Comparison of ENCODE assay signal across 15 cellular contexts in genomic region chr9:134436356-134436717, GRCh38.
DNase-seq lines count a peak whose midpoint lies in the region; ATAC-seq and TF ChIP-seq lines count a peak whose summit lies in the region.
"Had no signal": no experiment of that assay in that cellular context is flagged by ENCODE, and none has a peak within 500 bp of the region (broad histone marks: within the 10 kb centered on the region; RNA-seq: fewer than 3 reads in every experiment).

No MANE protein-coding gene starts in this region.

- peak overlapping the region; percentile 59 for H4K91ac ChIP-seq in mesenchymal stem cell (ENCODE audit: low read length)

- no peak overlapping the region for H3K23ac ChIP-seq in mesenchymal stem cell (ENCODE audit: low read length in 2 of 2)

- H3K36me3 ChIP-seq in mesenchymal stem cell (ENCODE audit: control insufficient read depth in 1 of 2, insufficient read depth in 2 of 2, low read depth in 1 of 2, low read length in 2 of 2) (peaks cover 33 to 58% of the 10 kb centered on the region in 2 experiments), stomach smooth muscle (ENCODE audit: control insufficient read depth in 2 of 2, insufficient read depth in 2 of 2, low read length in 2 of 2) (peaks cover 9 to 10% of the 10 kb centered on the region in 2 donors), Caco-2 (ENCODE audit: control insufficient read depth, insufficient read depth, low read length) (peaks cover 3% of the 10 kb centered on the region)

- peak overlapping the region in 1 of 2 experiments; percentile 23 for H2BK12ac ChIP-seq in mesenchymal stem cell (ENCODE audit: low read length in 2 of 2)

- peak overlapping the region; percentile 37 for H2BK120ac ChIP-seq in mesenchymal stem cell (ENCODE audit: low read depth, low read length)

- peaks cover 56% of the 10 kb centered on the region for H3K4me1 ChIP-seq in mesenchymal stem cell (ENCODE audit: control insufficient read depth, insufficient read depth, low read depth, low read length)
- H3K4me1 ChIP-seq in stomach smooth muscle (ENCODE audit: control insufficient read depth, insufficient read depth, low read length): peaks cover 79% of the 10 kb centered on the region
- H3K4me1 ChIP-seq in Caco-2: no peaks in the 10 kb centered on the region

- H3K18ac ChIP-seq in mesenchymal stem cell (ENCODE audit: low read depth in 1 of 2, low read length in 2 of 2): peak overlapping the region; percentile 25 to 50

- peak overlapping the region; percentile 87 for H2AK5ac ChIP-seq in mesenchymal stem cell (ENCODE audit: low read length, severe bottlenecking)

- H3K27me3 ChIP-seq in mesenchymal stem cell (ENCODE audit: control insufficient read depth in 1 of 2, insufficient read depth in 1 of 2, low read length in 2 of 2): peaks cover 0 to 3% of the 10 kb centered on the region in 2 experiments
- no peaks in the 10 kb centered on the region for H3K27me3 ChIP-seq in stomach smooth muscle (ENCODE audit: control insufficient read depth in 1 of 2, insufficient read depth in 2 of 2, low read length in 2 of 2)
- no peaks in the 10 kb centered on the region for H3K27me3 ChIP-seq in Caco-2 (replicated peaks; ENCODE audit: control insufficient read depth, insufficient read depth, low read length)
- H3K27me3 ChIP-seq: BLaER1 treated with 17β-estradiol and CSF1 and Interleukin-3, amounts not matched to agents 10 nM and 100 nM; pancreas had no signal

- H3K9me3 ChIP-seq in mesenchymal stem cell (ENCODE audit: control insufficient read depth, low read length) (no peaks in the 10 kb centered on the region), stomach smooth muscle (ENCODE audit: control insufficient read depth in 2 of 2, low read length in 2 of 2) (no peaks in the 10 kb centered on the region), Caco-2 (no peaks in the 10 kb centered on the region)
- H3K9me3 ChIP-seq: BLaER1 treated with 17β-estradiol and CSF1 and Interleukin-3, amounts not matched to agents 10 nM and 100 nM; pancreas had no signal

- no peak overlapping the region for H2BK5ac ChIP-seq in mesenchymal stem cell (ENCODE audit: low read depth, low read length, poor library complexity, severe bottlenecking)

- BruUV-seq in Caco-2 (replicated peaks; lab: Mats Ljungman, UMichigan): no TSS peak

- peaks cover 9% of the 10 kb centered on the region for H3K79me1 ChIP-seq in mesenchymal stem cell (replicated peaks; ENCODE audit: low read length, poor library complexity, severe bottlenecking)

- H2BK15ac ChIP-seq in mesenchymal stem cell (ENCODE audit: low read depth, poor library complexity, severe bottlenecking): peak overlapping the region; percentile 6

- DNase-seq in RWPE1 (ENCODE audit: low spot score): no peak
- DNase-seq in caudate nucleus (lab: John Stamatoyannopoulos, UW): peak in 2 of 61 donors; percentile 35 to 38
- no peak for DNase-seq in mesenchymal stem cell
- DNase-seq in NCI-H2227 (lab: John Stamatoyannopoulos, UW; ENCODE audit: unreplicated experiment): no peak
- no peak for DNase-seq in iPS-NIHi7 (ENCODE audit: extremely low spot score)
- no peak for DNase-seq in Caco-2
- DNase-seq: activated CD8-positive, alpha-beta memory T cell treated with anti-CD3 and anti-CD28 coated beads, Interleukin-2, amount 10 ng/mL, durations not matched to agents 7 days and 5 days; NCI-H1092; NCI-H226; pancreas had no signal

- no peak for TF ChIP-seq CTCF in RWPE1 (conservative IDR thresholded peaks at IDR 0.05; ENCODE audit: low read depth)
- TF ChIP-seq CTCF in Caco-2 (IDR thresholded peaks at IDR 0.05; ENCODE audit: insufficient read depth in 1 of 2, low read depth in 1 of 2, low read length in 1 of 2, severe bottlenecking in 1 of 2, unreplicated experiment in 1 of 2): no peak

- 92% methylated on average over 12 of the region's 12 CpGs for WGBS in mesenchymal stem cell

- peaks cover 58% of the 10 kb centered on the region for H3K36me3 Mint-ChIP-seq in Caco-2 (ENCODE audit: insufficient read depth, unreplicated experiment)
- H3K36me3 Mint-ChIP-seq: activated CD8-positive, alpha-beta memory T cell treated with anti-CD3 and anti-CD28 coated beads, Interleukin-2, amount 10 ng/mL, durations not matched to agents 7 days and 5 days; activated naive CD4-positive, alpha-beta T cell treated with anti-CD3 and anti-CD28 coated beads, Interleukin-2, amount 50 U/mL, for 72 hours had no signal

- H3K27ac ChIP-seq in RWPE1 (peak overlapping the region; percentile 100), caudate nucleus (ENCODE audit: low read depth, low read length) (peak overlapping the region; percentile 96), mesenchymal stem cell (ENCODE audit: low read length, poor library complexity, severe bottlenecking) (no peak overlapping the region), stomach smooth muscle (ENCODE audit: low read length) (peak overlapping the region; percentile 94)
- H3K27ac ChIP-seq: BLaER1 treated with 17β-estradiol and CSF1 and Interleukin-3, amounts not matched to agents 10 nM and 100 nM had no signal

- POLR2A ChIA-PET in RWPE1 (lab: Yijun Ruan, JAX; ENCODE audit: low non-redundant PET): no interaction called here
- POLR2A ChIA-PET in Caco-2 (lab: Charles Lee): no interaction called here

- no peak overlapping the region for H3K4me3 Mint-ChIP-seq in Caco-2 (ENCODE audit: unreplicated experiment)
- H3K4me3 Mint-ChIP-seq: activated CD8-positive, alpha-beta memory T cell treated with anti-CD3 and anti-CD28 coated beads, Interleukin-2, amount 10 ng/mL, durations not matched to agents 7 days and 5 days had no signal

- H3K4ac ChIP-seq in mesenchymal stem cell (ENCODE audit: low read depth in 1 of 2, low read length in 2 of 2): peak overlapping the region in 1 of 2 experiments; percentile 16

- H3K27ac Mint-ChIP-seq in Caco-2 (ENCODE audit: unreplicated experiment): no peak overlapping the region
- H3K27ac Mint-ChIP-seq: activated CD8-positive, alpha-beta memory T cell treated with anti-CD3 and anti-CD28 coated beads, Interleukin-2, amount 10 ng/mL, durations not matched to agents 7 days and 5 days had no signal

- H4K8ac ChIP-seq in mesenchymal stem cell (ENCODE audit: low read length): no peak overlapping the region

- no peak overlapping the region for H3K14ac ChIP-seq in mesenchymal stem cell (ENCODE audit: low read length in 2 of 2)

- intact Hi-C loops in Caco-2 (cut with micrococcal nuclease; ENCODE audit: unreplicated experiment): no loop called here

- no peaks in the 10 kb centered on the region for H3K9me3 Mint-ChIP-seq in Caco-2 (ENCODE audit: unreplicated experiment)
- H3K9me3 Mint-ChIP-seq: activated naive CD4-positive, alpha-beta T cell treated with anti-CD3 and anti-CD28 coated beads, Interleukin-2, amount 50 U/mL, for 72 hours had no signal

- H3K4me2 ChIP-seq in mesenchymal stem cell (ENCODE audit: low read length, poor library complexity, severe bottlenecking): no peak overlapping the region

- H2AFZ ChIP-seq in mesenchymal stem cell (ENCODE audit: low read depth, low read length): no peak overlapping the region

- H3K4me1 Mint-ChIP-seq in Caco-2 (ENCODE audit: low read depth, unreplicated experiment): no peaks in the 10 kb centered on the region
- H3K4me1 Mint-ChIP-seq: activated CD8-positive, alpha-beta memory T cell treated with anti-CD3 and anti-CD28 coated beads, Interleukin-2, amount 10 ng/mL, durations not matched to agents 7 days and 5 days had no signal

- CTCF ChIA-PET in RWPE1 (lab: Yijun Ruan, JAX) (interaction anchor here (0.6 to 2.7 kb wide), 4 partner anchors 16 to 1932 kb away, joined by 3 to 10 read pairs (median 3); no protein-coding TSS in a partner anchor), Caco-2 (lab: Charles Lee) (no interaction called here)

- no peak overlapping the region for H3K4me3 ChIP-seq in mesenchymal stem cell (ENCODE audit: insufficient read depth in 1 of 2, low read depth in 1 of 2, low read length in 2 of 2)
- peak overlapping the region in 1 of 2 donors; percentile 20 for H3K4me3 ChIP-seq in stomach smooth muscle (ENCODE audit: low read length in 2 of 2)
- H3K4me3 ChIP-seq in Caco-2 (ENCODE audit: low read depth, low read length): no peak overlapping the region
- H3K4me3 ChIP-seq: BLaER1 treated with 17β-estradiol and CSF1 and Interleukin-3, amounts not matched to agents 10 nM and 100 nM; pancreas had no signal

- no peak overlapping the region for H3K9ac ChIP-seq in mesenchymal stem cell (ENCODE audit: low read length)
- H3K9ac ChIP-seq in stomach smooth muscle (ENCODE audit: low read length in 2 of 2): peak overlapping the region; percentile 29 to 33

- H3K27me3 Mint-ChIP-seq in Caco-2 (ENCODE audit: insufficient read depth, unreplicated experiment): no peaks in the 10 kb centered on the region

- ATAC-seq in HG03521 (IDR thresholded peaks at IDR 0.05; ENCODE audit: unreplicated experiment): no peak
- ATAC-seq: activated CD8-positive, alpha-beta memory T cell treated with anti-CD3 and anti-CD28 coated beads, Interleukin-2, amount 10 ng/mL, durations not matched to agents 7 days and 5 days; activated naive CD4-positive, alpha-beta T cell treated with anti-CD3 and anti-CD28 coated beads, Interleukin-2, amount 50 U/mL, for 72 hours; pancreas; SK-N-SH treated with all-trans-retinoic acid at 6 μM for 48 hours had no signal
